ENCODE assay signal across 20 cellular contexts in the genomic region with DNA sequence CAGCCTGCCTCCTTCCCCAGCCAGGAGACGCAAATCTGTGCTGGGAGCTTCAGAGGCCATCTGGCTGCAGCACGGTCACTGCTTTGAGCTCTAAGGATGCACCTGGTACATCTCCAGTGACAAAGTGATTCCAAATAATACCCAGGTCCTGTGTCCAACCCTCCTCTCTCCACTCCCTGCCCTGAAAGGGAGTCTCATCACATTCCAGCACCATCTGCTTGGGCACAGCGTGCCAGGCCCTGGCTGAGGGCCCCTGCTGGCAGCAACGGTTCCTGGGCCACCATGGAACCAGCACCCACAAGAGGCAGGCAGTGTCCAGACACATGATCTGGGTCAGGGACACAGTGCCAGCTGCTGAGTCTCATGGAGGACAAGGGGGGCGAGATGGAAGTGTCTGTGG.
DNase-seq lines count a peak whose midpoint lies in the region; ATAC-seq and TF ChIP-seq lines count a peak whose summit lies in the region.
"Had no signal": no experiment of that assay in that cellular context is flagged by ENCODE, and none has a peak within 500 bp of the region (broad histone marks: within the 10 kb centered on the region; RNA-seq: fewer than 3 reads in every experiment).

No MANE protein-coding gene starts in this region.

- TF ChIP-seq POLR2A in heart left ventricle (IDR thresholded peaks at IDR 0.05) (no peak), spleen (IDR thresholded peaks at IDR 0.05) (no peak)

- H3K4me1 ChIP-seq in heart left ventricle (peaks cover 0 to 20% (median 2%) of the 10 kb centered on the region in 12 donors), aorta (ENCODE audit: control insufficient read depth in 1 of 2, insufficient read depth in 2 of 2, low read length in 2 of 2) (no peaks in the 10 kb centered on the region), spleen (peaks cover 0 to 14% (median 4%) of the 10 kb centered on the region in 6 donors)
- H3K4me1 ChIP-seq: Caco-2, SJCRH30 had no signal

- H3K9me3 ChIP-seq in heart left ventricle (peaks cover 0 to 7% (median 0%) of the 10 kb centered on the region in 12 donors), aorta (ENCODE audit: control insufficient read depth, low read length) (no peaks in the 10 kb centered on the region), spleen (peaks cover 0 to 11% (median 7%) of the 10 kb centered on the region in 8 donors)
- H3K9me3 ChIP-seq: MG63 had no signal

- ATAC-seq in heart left ventricle = peak in 3 of 4 donors; percentile 16 to 72 (median 48)
- no peak for ATAC-seq in HG02642 (IDR thresholded peaks at IDR 0.05; ENCODE audit: poor library complexity, unreplicated experiment)
- no peak for ATAC-seq in aorta (ENCODE audit: low FRiP score)

- 44 to 71% (median 68%) methylated on average over 5 of the region's 5 CpGs for WGBS in heart left ventricle, 4 donors
- 74 to 87% methylated on average over 5 of the region's 5 CpGs for WGBS in aorta, 2 donors
- WGBS in spleen, 5 donors = 75 to 89% (median 83%) methylated on average over 5 of the region's 5 CpGs

- peak overlapping the region; percentile 74; the same call in 1 of the 2 replicates for H3K27ac ChIP-seq in VCaP
- no peak overlapping the region for H3K27ac ChIP-seq in heart left ventricle
- no peak overlapping the region for H3K27ac ChIP-seq in aorta (ENCODE audit: low read depth in 1 of 2, low read length in 2 of 2)
- H3K27ac ChIP-seq in spleen = no peak overlapping the region
- H3K27ac ChIP-seq: SJCRH30 had no signal

- H3K36me3 ChIP-seq in heart left ventricle = no peaks in the 10 kb centered on the region
- H3K36me3 ChIP-seq in aorta (ENCODE audit: control insufficient read depth in 1 of 2, insufficient read depth in 2 of 2, low read length in 1 of 2) = no peaks in the 10 kb centered on the region
- H3K36me3 ChIP-seq in spleen = no peaks in the 10 kb centered on the region
- H3K36me3 ChIP-seq: MG63, SJCRH30 had no signal

- no peak for TF ChIP-seq CTCF in VCaP (conservative IDR thresholded peaks at IDR 0.05)
- peak in 3 of 12 donors; percentile 19 to 31 (median 21) for TF ChIP-seq CTCF in heart left ventricle (IDR thresholded peaks at IDR 0.05)
- TF ChIP-seq CTCF in spleen (IDR thresholded peaks at IDR 0.05 in 8 of 11, conservative IDR thresholded peaks at IDR 0.05 in 3 of 11) = no peak

- intact Hi-C loops in heart left ventricle (cut with DNase I) (no loop called here), aorta (cut with DNase I) (no loop called here), spleen (cut with DNase I; ENCODE audit: low total_unique reads) (no loop called here)

- H3K27me3 ChIP-seq in heart left ventricle = no peaks in the 10 kb centered on the region
- H3K27me3 ChIP-seq in aorta (ENCODE audit: control insufficient read depth in 1 of 2, insufficient read depth in 2 of 2, low read length in 1 of 2) = no peaks in the 10 kb centered on the region
- H3K27me3 ChIP-seq in spleen (replicated peaks in 1 of 7) = no peaks in the 10 kb centered on the region
- H3K27me3 ChIP-seq: MG63, SJCRH30 had no signal

- in situ Hi-C loops in G401 (cut with HindIII; ENCODE audit: low sequenced_read_pairs) = no loop called here

- H3K4me3 ChIP-seq in heart left ventricle (no peak overlapping the region), aorta (ENCODE audit: low read length in 2 of 2) (no peak overlapping the region), spleen (no peak overlapping the region)
- H3K4me3 ChIP-seq: MG63, SJCRH30 had no signal

- DNase-seq in G401 (ENCODE audit: low spot score) (peak; percentile 98), heart left ventricle (peak in 3 of 5 donors; percentile 20 to 60 (median 23)), pons (ENCODE audit: low spot score) (peak; percentile 34), aorta (no peak), spleen (no peak)
- DNase-seq: ACHN, AML-193, Caco-2, DMS53, H9, IMR-90, Karpas-422, MG63, NCI-H1092, NCI-H187, NCI-H774, RPMI8226, SJCRH30 had no signal

Comparison
In these comparisons a context has a peak if more than half of its experiments do, and no peak if none do; other contexts are left out.
1. DNase-seq: peak in G401 (single experiment), heart left ventricle (3 of 5) and pons (single experiment); none in aorta (0 of 2) and spleen (single experiment).
2. ATAC-seq: peak in heart left ventricle (3 of 4); none in HG02642 (single experiment) and aorta (single experiment).